ENCODE assay signal across 7 cellular contexts in genomic region chr13:23612182-23612581, GRCh38. TPM values are rescaled to one million over a fixed set of nuclear protein-coding genes. Genes with fewer than 3 reads are reported as not detected.
"Had no signal": no experiment of that assay in that cellular context is flagged by ENCODE, and none has a peak within 500 bp of the region (broad histone marks: within the 10 kb centered on the region; RNA-seq: fewer than 3 reads in every experiment).

No MANE protein-coding gene starts in this region.

- ATAC-seq: GM23338 had no signal

- DNase-seq: H9, HCEC 1CT had no signal

- H3K4me3 ChIP-seq: GM23338 had no signal

- H2AFZ ChIP-seq: GM23338 had no signal

- FAIRE-seq: H1, H54, HTR-8/SVneo had no signal

- H3K4me2 ChIP-seq: GM23338 had no signal

RNA-seq across cellular contexts. Expression of gene TNFRSF19, which starts 42.0 kb away (rescaled TPM):
- total RNA-seq: HT-29 had no signal
